11 cellular contexts compared by ENCODE assay signal in genomic region chr6:151254451-151255081, GRCh38. TPM values are rescaled to one million over a fixed set of nuclear protein-coding genes. Genes with fewer than 3 reads are reported as not detected.
DNase-seq lines count a peak whose midpoint lies in the region; ATAC-seq, FAIRE-seq and TF ChIP-seq lines count a peak whose summit lies in the region.
"Had no signal": no experiment of that assay in that cellular context is flagged by ENCODE, and none has a peak within 500 bp of the region (broad histone marks: within the 10 kb centered on the region; RNA-seq: fewer than 3 reads in every experiment).

No MANE protein-coding gene starts in this region.

- H2BK15ac ChIP-seq in mesendoderm (replicated peaks; ENCODE audit: low read depth): no peak overlapping the region

- TF ChIP-seq RAD21 in HepG2 (CRISPR knock-in tag; IDR thresholded peaks at IDR 0.05): no peak

- no peak overlapping the region for H2AK5ac ChIP-seq in mesendoderm (ENCODE audit: low read length)

- CTCF ChIA-PET in HepG2 (lab: Yijun Ruan, JAX; ENCODE audit: low intra/inter-chr PET ratio, low total read pairs): no interaction called here

- H3K4me1 ChIP-seq in HepG2 (ENCODE audit: insufficient read depth, low read length) (peaks cover 7% of the 10 kb centered on the region; the same call in 1 of the 2 replicates), right lobe of liver (peaks cover 0 to 2% (median 0%) of the 10 kb centered on the region in 4 donors), mesendoderm (ENCODE audit: control insufficient read depth, low read depth, low read length) (no peaks in the 10 kb centered on the region), uterus (peaks cover 0 to 11% of the 10 kb centered on the region in 2 donors)

- no peak for DNase-seq in HepG2 (ENCODE audit: low spot score)
- no peak for DNase-seq in right lobe of liver
- DNase-seq in dermis blood vessel endothelial cell: peak; percentile 51
- peak; percentile 93 for DNase-seq in mesendoderm
- DNase-seq in uterus: no peak
- no peak for DNase-seq in NCI-H2171 (lab: John Stamatoyannopoulos, UW)
- DNase-seq in NCI-H345 treated with DMSO at 0.1 percent for 48 hours (lab: John Stamatoyannopoulos, UW; ENCODE audit: unreplicated experiment): no peak
- DNase-seq: activated CD4-positive, alpha-beta T cell treated with anti-CD3 and anti-CD28 coated beads, Interleukin-2, amount 10 ng/mL, durations not matched to agents 24 days and 14 days; NCI-H1092 treated with DMSO at 0.1 percent for 48 hours had no signal

- no peak overlapping the region for H2AFZ ChIP-seq in HepG2 (ENCODE audit: low read length)

- no peak overlapping the region for H3K23ac ChIP-seq in mesendoderm (ENCODE audit: low read length)

- no peak overlapping the region for H3K9ac ChIP-seq in HepG2 (ENCODE audit: insufficient read depth, low read depth, low read length)
- H3K9ac ChIP-seq in mesendoderm (ENCODE audit: low read length): no peak overlapping the region

- no peak overlapping the region for H2BK5ac ChIP-seq in mesendoderm (ENCODE audit: low read length)

- H3K36me3 ChIP-seq in HepG2 (replicated peaks in 1 of 2; ENCODE audit: control insufficient read depth in 1 of 2, insufficient read depth in 2 of 2, low read length in 2 of 2): no peaks in the 10 kb centered on the region
- no peaks in the 10 kb centered on the region for H3K36me3 ChIP-seq in right lobe of liver
- H3K36me3 ChIP-seq in mesendoderm (ENCODE audit: control insufficient read depth, insufficient read depth, low read length): no peaks in the 10 kb centered on the region
- no peaks in the 10 kb centered on the region for H3K36me3 ChIP-seq in uterus

- no peaks in the 10 kb centered on the region for H3K9me3 ChIP-seq in HepG2 (ENCODE audit: low read length)
- H3K9me3 ChIP-seq in right lobe of liver: no peaks in the 10 kb centered on the region
- no peaks in the 10 kb centered on the region for H3K9me3 ChIP-seq in uterus

- H4K8ac ChIP-seq in mesendoderm (ENCODE audit: low read depth, low read length): no peak overlapping the region

- FAIRE-seq in HepG2 (lab: Jason Lieb, UNC): no peak

- H3K56ac ChIP-seq in mesendoderm (ENCODE audit: low read length): no peak overlapping the region

- in situ Hi-C loops in HepG2 (cut with HindIII; ENCODE audit: extremely low pct_ligation_motif_present, low pct_unique_long_range_greater_than_20kb): no loop called here

- no TSS peak for BruUV-seq in HepG2 (replicated peaks; lab: Mats Ljungman, UMichigan)

- POLR2A ChIA-PET in HepG2 (lab: Yijun Ruan, JAX): no interaction called here

- H3K4me2 ChIP-seq in HepG2 (ENCODE audit: low read depth, low read length) (no peak overlapping the region), mesendoderm (ENCODE audit: low read length) (no peak overlapping the region)

- no peak overlapping the region for H3K18ac ChIP-seq in mesendoderm (ENCODE audit: low read length)

- H3K79me2 ChIP-seq in HepG2 (ENCODE audit: insufficient read depth, low read length) (no peaks in the 10 kb centered on the region), mesendoderm (ENCODE audit: control insufficient read depth, insufficient read depth, low read length) (peaks cover 9% of the 10 kb centered on the region)

- H4K20me1 ChIP-seq in HepG2 (ENCODE audit: insufficient read depth, low read length): no peaks in the 10 kb centered on the region

- H3K27ac ChIP-seq in HepG2 (ENCODE audit: extremely low read length, insufficient read depth, low read length): no peak overlapping the region
- H3K27ac ChIP-seq in right lobe of liver: no peak overlapping the region
- no peak overlapping the region for H3K27ac ChIP-seq in mesendoderm (ENCODE audit: low read depth, low read length)
- H3K27ac ChIP-seq in uterus: peak overlapping the region; percentile 46 to 53
- H3K27ac ChIP-seq: RWPE1 had no signal

- no peak for TF ChIP-seq POLR2A in HepG2 (IDR thresholded peaks at IDR 0.05; ENCODE audit: insufficient read depth in 1 of 2, low read depth in 2 of 2, low read length in 2 of 2)
- TF ChIP-seq POLR2A in right lobe of liver (IDR thresholded peaks at IDR 0.05): no peak
- TF ChIP-seq POLR2A in uterus (IDR thresholded peaks at IDR 0.05): no peak

- intact Hi-C loops in HepG2 (cut with micrococcal nuclease; ENCODE audit: unreplicated experiment) (no loop called here), right lobe of liver (cut with DNase I) (no loop called here), uterus (cut with DNase I; ENCODE audit: low total_unique reads) (no loop called here)

- ATAC-seq in HepG2 (no peak), right lobe of liver (no peak), HG03354 (IDR thresholded peaks at IDR 0.05; ENCODE audit: poor library complexity, severe bottlenecking, unreplicated experiment) (no peak)

- peaks cover 6% of the 10 kb centered on the region for H3K79me1 ChIP-seq in mesendoderm (ENCODE audit: low read length)

- TF ChIP-seq EP300 in HepG2 (IDR thresholded peaks at IDR 0.05; ENCODE audit: low read depth in 2 of 2, low read length in 2 of 2) (no peak), HepG2 (CRISPR knock-in tag; IDR thresholded peaks at IDR 0.05; ENCODE audit: borderline replicate concordance) (no peak)

- H3K27me3 ChIP-seq in HepG2 (ENCODE audit: control insufficient read depth in 1 of 2, insufficient read depth in 2 of 2, low read length in 2 of 2) (no peaks in the 10 kb centered on the region), right lobe of liver (no peaks in the 10 kb centered on the region), mesendoderm (ENCODE audit: insufficient read depth, low read length, poor library complexity) (no peaks in the 10 kb centered on the region), uterus (no peaks in the 10 kb centered on the region)

- H3K4ac ChIP-seq in mesendoderm (ENCODE audit: low read depth, low read length): peak overlapping the region; percentile 52

- no peak overlapping the region for H2BK120ac ChIP-seq in mesendoderm (ENCODE audit: low read depth, low read length)

- 68% methylated on average over 14 of the region's 14 CpGs for WGBS in HepG2 (ENCODE audit: low lambda C conversion rate)
- WGBS in right lobe of liver (ENCODE audit: insufficient coverage, low coverage, low lambda C conversion rate, missing lambda C conversion rate): 70% methylated on average over 11 of the region's 14 CpGs
- WGBS in mesendoderm (ENCODE audit: extremely low coverage, insufficient coverage, low lambda C conversion rate): no CpG with 5 or more reads among the region's 14 CpGs

- TF ChIP-seq CTCF in HepG2 (CRISPR knock-in tag; IDR thresholded peaks at IDR 0.05) (no peak), right lobe of liver (IDR thresholded peaks at IDR 0.05) (no peak), uterus (IDR thresholded peaks at IDR 0.05) (no peak)

- H3K4me3 ChIP-seq in HepG2 (replicated peaks in 1 of 3; ENCODE audit: insufficient read depth in 1 of 3, low read depth in 2 of 3, low read length in 3 of 3) (no peak overlapping the region), right lobe of liver (no peak overlapping the region), mesendoderm (ENCODE audit: low read length) (no peak overlapping the region), uterus (no peak overlapping the region)

- H4K5ac ChIP-seq in mesendoderm (ENCODE audit: low read length): no peak overlapping the region

TF ChIP-seq in HepG2, 621 proteins besides CTCF, POLR2A, EP300 and RAD21:
- TF ChIP-seq TEAD3 (CRISPR knock-in tag; optimal IDR thresholded peaks at IDR 0.05; ENCODE audit: borderline replicate concordance): peak; percentile 63
- TF ChIP-seq POGK (CRISPR knock-in tag; conservative IDR thresholded peaks at IDR 0.05): no peak

RNA-seq across cellular contexts. Expression of gene AKAP12, which starts 14.8 kb away (rescaled TPM):
- 10.6 and 14.9 TPM in 2 replicates for total RNA-seq in HepG2 (2016; rRNA removed; fragmentation: Illumina TruSeq; extraction: Trizol)
- total RNA-seq in HepG2 (2016; cell fraction: cytosol; rRNA removed; fragmentation: Illumina TruSeq; extraction: Trizol; ENCODE audit: low read depth): 0.61 and 0.71 TPM in 2 replicates
- 10.5 and 13.6 TPM in 2 replicates for total RNA-seq in HepG2 (2016; cell fraction: insoluble cytoplasmic fraction; rRNA removed; fragmentation: Illumina TruSeq; extraction: Trizol)
- total RNA-seq in HepG2 (2016; cell fraction: membrane; rRNA removed; fragmentation: Illumina TruSeq; extraction: Trizol): 2.3 and 2.4 TPM in 2 replicates
- total RNA-seq in HepG2 (2016; cell fraction: nucleus; rRNA removed; fragmentation: Illumina TruSeq; extraction: Trizol): 8.7 and 9.9 TPM in 2 replicates
- polyA plus RNA-seq in HepG2 (2011; rRNA removed): 19.0 and 22.6 TPM in 2 replicates
- 12.8 and 22.5 TPM in 2 replicates for polyA plus RNA-seq in HepG2 (2011; cell fraction: cytosol; rRNA removed)
- polyA plus RNA-seq in HepG2 (2011; cell fraction: nucleus; rRNA removed): 19.6 and 24.6 TPM in 2 replicates
- polyA plus RNA-seq in HepG2 (2012): 22.6 and 27.8 TPM in 2 replicates
- 0.62 and 0.64 TPM in 2 replicates for polyA plus RNA-seq in HepG2 (2016; cell fraction: cytosol; fragmentation: Illumina TruSeq; extraction: Trizol; ENCODE audit: low read depth)
- polyA plus RNA-seq in HepG2 (2016; cell fraction: insoluble cytoplasmic fraction; fragmentation: Illumina TruSeq; extraction: Trizol; ENCODE audit: low read depth): 9.6 and 10.2 TPM in 2 replicates
- 0.62 and 0.70 TPM in 2 replicates for polyA plus RNA-seq in HepG2 (2016; cell fraction: membrane; fragmentation: Illumina TruSeq; extraction: Trizol; ENCODE audit: low read depth)
- 11.6 and 13.0 TPM in 2 replicates for polyA plus RNA-seq in HepG2 (2016; cell fraction: nucleus; fragmentation: Illumina TruSeq; extraction: Trizol; ENCODE audit: insufficient read depth, low read depth)
- 2.0 and 6.0 TPM in 2 replicates for polyA minus RNA-seq in HepG2 (2011; rRNA and poly(A)+ RNA removed; ENCODE audit: low replicate concordance)
- polyA minus RNA-seq in HepG2 (2011; cell fraction: cytosol; rRNA and poly(A)+ RNA removed): 31.8 and 49.5 TPM in 2 replicates
- polyA minus RNA-seq in HepG2 (2011; cell fraction: nucleus; rRNA and poly(A)+ RNA removed): 15.5 and 26.4 TPM in 2 replicates
- 10 to 100 TPM in 5 of 6 experiments, 1 to 10 TPM in 1; 2.1 to 38.4 (median 23.0) TPM for total RNA-seq in right lobe of liver
- 647 and 699 TPM in 2 replicates for total RNA-seq in dermis blood vessel endothelial cell
- polyA plus RNA-seq in mesendoderm (2013, experiment 1 of 2): 33.8 TPM
- polyA plus RNA-seq in mesendoderm (2013, experiment 2 of 2): 34.4 TPM
- total RNA-seq in uterus: 100 to 1,000 TPM in 1 of 4 donors, 10 to 100 TPM in 3; 47.6 to 218 (median 70.2) TPM

Comparison
In these comparisons a context has a peak if more than half of its experiments do, and no peak if none do; other contexts are left out.
1. DNase-seq: peak in dermis blood vessel endothelial cell (single experiment) and mesendoderm (single experiment); none in HepG2 (single experiment), right lobe of liver (0 of 3), uterus (0 of 2), NCI-H2171 (single experiment) and NCI-H345 treated with DMSO at 0.1 percent for 48 hours (single experiment).
2. H3K27ac ChIP-seq: peak in uterus (2 of 2); none in HepG2 (single experiment), right lobe of liver (0 of 3) and mesendoderm (single experiment).